Comparison of ENCODE assay signal across 8 cellular contexts in the genomic region with DNA sequence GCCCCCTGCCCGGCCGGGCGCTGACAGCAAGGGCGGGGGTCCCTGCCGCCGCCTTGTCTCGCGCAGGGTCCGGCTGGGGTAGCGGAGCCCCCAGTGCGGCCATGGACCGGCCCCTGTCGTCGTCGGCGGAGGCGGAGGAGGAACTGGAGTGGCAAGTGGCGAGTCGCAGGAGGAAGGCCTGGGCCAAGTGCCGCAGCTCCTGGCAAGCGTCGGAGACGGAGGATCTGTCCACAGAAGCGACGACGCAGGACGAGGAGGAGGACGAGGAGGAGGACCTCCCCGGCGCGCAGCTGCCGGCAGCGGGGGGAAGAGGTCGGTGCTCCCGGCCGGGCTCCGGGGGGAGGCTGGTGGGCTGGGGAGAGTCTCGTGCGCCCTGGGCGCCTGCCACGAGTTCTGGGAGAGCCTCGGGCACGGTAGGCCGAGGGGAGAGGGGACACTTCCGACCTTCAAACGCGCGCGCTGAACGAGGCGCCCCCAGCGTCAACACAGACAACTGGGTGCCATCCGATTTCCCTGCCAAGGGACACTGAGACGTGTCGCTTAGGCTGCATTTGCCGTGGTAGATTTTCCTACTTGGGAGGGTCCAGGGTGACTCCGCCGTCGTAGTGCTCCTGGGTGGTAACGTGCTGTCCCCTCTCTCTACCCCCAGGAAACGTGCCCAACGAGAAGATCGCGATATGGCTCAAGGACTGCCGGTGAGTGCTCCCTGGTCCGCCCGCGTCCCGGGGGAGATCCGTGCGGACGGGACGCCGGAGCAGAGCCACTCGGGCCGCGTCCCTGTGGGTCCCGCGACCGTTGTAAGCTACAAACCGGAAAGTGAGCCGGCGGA. TPM values are rescaled to one million over a fixed set of nuclear protein-coding genes. Genes with fewer than 3 reads are reported as not detected.
DNase-seq lines count a peak whose midpoint lies in the region; ATAC-seq and TF ChIP-seq lines count a peak whose summit lies in the region.

No MANE protein-coding gene starts in this region.

- H3K27me3 Mint-ChIP-seq in activated T-cell treated with anti-CD3 and anti-CD28 coated beads, Interleukin-2, amount 50 U/mL, for 4 hours (ENCODE audit: low read depth), result peaks cover 11% of the 10 kb centered on the region
- peaks cover 11 to 35% (median 21%) of the 10 kb centered on the region in 5 donors for H3K27me3 Mint-ChIP-seq in naive thymus-derived CD4-positive, alpha-beta T cell

- H3K36me3 ChIP-seq in PC-3 (ENCODE audit: low read depth, low read length), result peaks cover 21% of the 10 kb centered on the region
- no peaks in the 10 kb centered on the region for H3K36me3 ChIP-seq in esophagus squamous epithelium
- H3K36me3 ChIP-seq in naive thymus-derived CD4-positive, alpha-beta T cell (ENCODE audit: control insufficient read depth in 2 of 3, insufficient read depth in 3 of 3, low read length in 3 of 3), result peaks cover 0 to 4% (median 0%) of the 10 kb centered on the region in 3 experiments

- peaks cover 9% of the 10 kb centered on the region for H3K36me3 Mint-ChIP-seq in activated T-cell treated with anti-CD3 and anti-CD28 coated beads, Interleukin-2, amount 50 U/mL, for 4 hours (ENCODE audit: insufficient read depth)
- peaks cover 0 to 12% (median 0%) of the 10 kb centered on the region in 5 donors for H3K36me3 Mint-ChIP-seq in naive thymus-derived CD4-positive, alpha-beta T cell

- H3K9me2 ChIP-seq in PC-3 (replicated peaks; ENCODE audit: low read length), result no peaks in the 10 kb centered on the region

- CTCF ChIA-PET in PC-3 (lab: Charles Lee), result interaction anchor here (0.9 kb wide), 1 partner anchor 149 kb away, joined by 5 read pairs; no protein-coding TSS in a partner anchor
- CTCF ChIA-PET in naive thymus-derived CD4-positive, alpha-beta T cell (lab: Charles Lee), result interaction anchor here (1.2 to 1.4 kb wide), 2 partner anchors 10 to 11 kb away, joined by 3 to 4 read pairs; no protein-coding TSS in a partner anchor

- peak overlapping the region; percentile 94 for H3K27ac ChIP-seq in HL-60 (replicated peaks)
- peak overlapping the region; percentile 85 for H3K27ac ChIP-seq in PC-3 (ENCODE audit: low read length)
- peak overlapping the region; percentile 91 to 98 (median 95) for H3K27ac ChIP-seq in esophagus squamous epithelium
- peak overlapping the region; percentile 76 for H3K27ac ChIP-seq in naive thymus-derived CD4-positive, alpha-beta T cell (ENCODE audit: low read depth, low read length)

- TF ChIP-seq POLR2A in esophagus squamous epithelium (IDR thresholded peaks at IDR 0.05), result peak in 1 of 4 donors; percentile 45

- H3K27me3 ChIP-seq in HL-60 (ENCODE audit: insufficient read depth, poor library complexity, severe bottlenecking), result no peaks in the 10 kb centered on the region
- H3K27me3 ChIP-seq in PC-3 (ENCODE audit: low read length), result no peaks in the 10 kb centered on the region
- H3K27me3 ChIP-seq in esophagus squamous epithelium, result no peaks in the 10 kb centered on the region
- H3K27me3 ChIP-seq in naive thymus-derived CD4-positive, alpha-beta T cell (ENCODE audit: control insufficient read depth in 2 of 2, insufficient read depth in 2 of 2, low read length in 2 of 2), result no peaks in the 10 kb centered on the region

- DNase-seq in D341Med (ENCODE audit: low spot score), result peak; percentile 74
- peak; percentile 50 to 74 for DNase-seq in HL-60 (ENCODE audit: low read depth in 1 of 2, low spot score in 1 of 2)
- DNase-seq in PC-3, result peak; percentile 59
- DNase-seq in activated T-cell treated with anti-CD3 and anti-CD28 coated beads, Interleukin-2, amount 50 U/mL, for 4 hours, result peak; percentile 46
- peak; percentile 42 for DNase-seq in esophagus squamous epithelium (lab: John Stamatoyannopoulos, UW)
- DNase-seq in naive thymus-derived CD4-positive, alpha-beta T cell, result peak; percentile 37 to 68 (median 65)
- DNase-seq in stimulated activated naive CD8-positive, alpha-beta T cell treated with anti-CD3 and anti-CD28 coated beads, Interleukin-15, Interleukin-2, amounts not matched to agents 100 U/mL and 50 U/mL, for 24 hours, result peak; percentile 68

- H3K4me3 ChIP-seq in HL-60 (replicated peaks; ENCODE audit: insufficient read depth, low read length) (peak overlapping the region; percentile 75), PC-3 (ENCODE audit: low read length) (peak overlapping the region; percentile 84), esophagus squamous epithelium (peak overlapping the region; percentile 71 to 97 (median 92))
- H3K4me3 ChIP-seq in naive thymus-derived CD4-positive, alpha-beta T cell (ENCODE audit: low read length), result peak overlapping the region; percentile 85

- peak overlapping the region; percentile 69 for H2AFZ ChIP-seq in PC-3 (ENCODE audit: low read length)

- H3K9me3 Mint-ChIP-seq in activated T-cell treated with anti-CD3 and anti-CD28 coated beads, Interleukin-2, amount 50 U/mL, for 4 hours, result no peaks in the 10 kb centered on the region
- H3K9me3 Mint-ChIP-seq in naive thymus-derived CD4-positive, alpha-beta T cell, result no peaks in the 10 kb centered on the region

- no peak for TF ChIP-seq CTCF in HL-60 (IDR thresholded peaks at IDR 0.05; ENCODE audit: insufficient read depth, low read length)
- TF ChIP-seq CTCF in PC-3 (conservative IDR thresholded peaks at IDR 0.05; ENCODE audit: low read depth, low read length), result peak; percentile 40
- TF ChIP-seq CTCF in esophagus squamous epithelium (IDR thresholded peaks at IDR 0.05), result peak in 1 of 6 experiments; percentile 2

- H3K79me2 ChIP-seq in PC-3 (ENCODE audit: low read length), result peaks cover 53% of the 10 kb centered on the region

- ATAC-seq in GM19467 (IDR thresholded peaks at IDR 0.05; ENCODE audit: unreplicated experiment) (peak; percentile 47), PC-3 (peak; percentile 48)
- ATAC-seq in activated T-cell treated with anti-CD3 and anti-CD28 coated beads, Interleukin-2, amount 50 U/mL, for 4 hours, result peak; percentile 65 to 67
- peak; percentile 66 for ATAC-seq in naive thymus-derived CD4-positive, alpha-beta T cell
- peak; percentile 57 for ATAC-seq in stimulated activated naive CD8-positive, alpha-beta T cell treated with anti-CD3 and anti-CD28 coated beads, Interleukin-15, Interleukin-2, amounts not matched to agents 100 U/mL and 50 U/mL, for 24 hours

- 0 to 1% methylated on average over 2 to 26 of the region's 83 CpGs for WGBS in esophagus squamous epithelium, 2 donors

- H3K9me3 ChIP-seq in PC-3 (ENCODE audit: low read length) (no peaks in the 10 kb centered on the region), esophagus squamous epithelium (no peaks in the 10 kb centered on the region)
- no peaks in the 10 kb centered on the region for H3K9me3 ChIP-seq in naive thymus-derived CD4-positive, alpha-beta T cell (ENCODE audit: control insufficient read depth in 2 of 3, low read length in 3 of 3)

- no peaks in the 10 kb centered on the region for H3F3A ChIP-seq in PC-3 (ENCODE audit: low read length, unreplicated experiment)

- no TSS peak for BruUV-seq in PC-3 (replicated peaks; lab: Mats Ljungman, UMichigan)

- intact Hi-C loops in PC-3 (cut with micrococcal nuclease), result loop anchor here (1.0 to 5.0 kb wide), 3 partner anchors 81 to 121 kb away; no protein-coding TSS in a partner anchor
- intact Hi-C loops in esophagus squamous epithelium (cut with DNase I), result no loop called here
- intact Hi-C loops in naive thymus-derived CD4-positive, alpha-beta T cell (cut with micrococcal nuclease), result loop anchor here (1.0 to 10.0 kb wide), 15 partner anchors 8 to 1885 kb away; a partner anchor contains a TSS

- peaks cover 29% of the 10 kb centered on the region for H3K4me1 Mint-ChIP-seq in activated T-cell treated with anti-CD3 and anti-CD28 coated beads, Interleukin-2, amount 50 U/mL, for 4 hours (ENCODE audit: low read depth)
- peaks cover 25 to 49% (median 44%) of the 10 kb centered on the region in 7 donors for H3K4me1 Mint-ChIP-seq in naive thymus-derived CD4-positive, alpha-beta T cell

- H3K9ac ChIP-seq in PC-3 (ENCODE audit: low read length), result peak overlapping the region; percentile 94

- H3K4me2 ChIP-seq in PC-3 (ENCODE audit: low read length), result peak overlapping the region; percentile 79

- POLR2A ChIA-PET in PC-3 (lab: Charles Lee; ENCODE audit: unreplicated experiment), result interaction anchor here (0.6 to 1.0 kb wide), 3 partner anchors 35 to 121 kb away, joined by 3 read pairs; no protein-coding TSS in a partner anchor
- POLR2A ChIA-PET in naive thymus-derived CD4-positive, alpha-beta T cell (lab: Charles Lee), result interaction anchor here (0.8 to 1.4 kb wide), 3 partner anchors 12 to 430 kb away, joined by 3 read pairs; no protein-coding TSS in a partner anchor

- H3K4me1 ChIP-seq in PC-3 (ENCODE audit: insufficient read depth, low read length) (peaks cover 56% of the 10 kb centered on the region), esophagus squamous epithelium (peaks cover 4 to 54% (median 18%) of the 10 kb centered on the region in 3 donors)
- peaks cover 4 to 22% of the 10 kb centered on the region in 2 donors for H3K4me1 ChIP-seq in naive thymus-derived CD4-positive, alpha-beta T cell (ENCODE audit: control insufficient read depth in 2 of 2, insufficient read depth in 2 of 2, low read length in 2 of 2)

- H3K4me3 Mint-ChIP-seq in activated T-cell treated with anti-CD3 and anti-CD28 coated beads, Interleukin-2, amount 50 U/mL, for 4 hours, result peak overlapping the region; percentile 97
- H3K4me3 Mint-ChIP-seq in naive thymus-derived CD4-positive, alpha-beta T cell, result peak overlapping the region; percentile 90 to 99 (median 97)

- peak overlapping the region; percentile 74 to 93 (median 89) for H3K27ac Mint-ChIP-seq in naive thymus-derived CD4-positive, alpha-beta T cell

- peaks cover 13% of the 10 kb centered on the region for H4K20me1 ChIP-seq in PC-3 (ENCODE audit: low read length)

RNA-seq across cellular contexts. Expression of a gene that starts 0.7 kb away (rescaled TPM):
- total RNA-seq in PC-3 (2014; rRNA removed) (113 and 145 TPM in 2 replicates), esophagus squamous epithelium (10 to 100 TPM; 20.1 to 69.2 (median 60.1) TPM)
- total RNA-seq in activated T-cell treated with anti-CD3 and anti-CD28 coated beads, Interleukin-2, amount 50 U/mL, for 4 hours, result 10 to 100 TPM; 30.9 to 41.8 (median 37.5) TPM
- 10 to 100 TPM; 42.3 to 90.9 (median 53.1) TPM for total RNA-seq in naive thymus-derived CD4-positive, alpha-beta T cell
- polyA plus RNA-seq in naive thymus-derived CD4-positive, alpha-beta T cell, result 1 to 10 TPM; 3.9 to 6.8 TPM

Comparison
In these comparisons a context has a peak if more than half of its experiments do, and no peak if none do; other contexts are left out.
1. Peak in every context shown above with its lines: DNase-seq, ATAC-seq, H3K4me3 ChIP-seq and H3K27ac ChIP-seq.